Comparison of ENCODE assay signal across 1 cellular context in the genomic region with DNA sequence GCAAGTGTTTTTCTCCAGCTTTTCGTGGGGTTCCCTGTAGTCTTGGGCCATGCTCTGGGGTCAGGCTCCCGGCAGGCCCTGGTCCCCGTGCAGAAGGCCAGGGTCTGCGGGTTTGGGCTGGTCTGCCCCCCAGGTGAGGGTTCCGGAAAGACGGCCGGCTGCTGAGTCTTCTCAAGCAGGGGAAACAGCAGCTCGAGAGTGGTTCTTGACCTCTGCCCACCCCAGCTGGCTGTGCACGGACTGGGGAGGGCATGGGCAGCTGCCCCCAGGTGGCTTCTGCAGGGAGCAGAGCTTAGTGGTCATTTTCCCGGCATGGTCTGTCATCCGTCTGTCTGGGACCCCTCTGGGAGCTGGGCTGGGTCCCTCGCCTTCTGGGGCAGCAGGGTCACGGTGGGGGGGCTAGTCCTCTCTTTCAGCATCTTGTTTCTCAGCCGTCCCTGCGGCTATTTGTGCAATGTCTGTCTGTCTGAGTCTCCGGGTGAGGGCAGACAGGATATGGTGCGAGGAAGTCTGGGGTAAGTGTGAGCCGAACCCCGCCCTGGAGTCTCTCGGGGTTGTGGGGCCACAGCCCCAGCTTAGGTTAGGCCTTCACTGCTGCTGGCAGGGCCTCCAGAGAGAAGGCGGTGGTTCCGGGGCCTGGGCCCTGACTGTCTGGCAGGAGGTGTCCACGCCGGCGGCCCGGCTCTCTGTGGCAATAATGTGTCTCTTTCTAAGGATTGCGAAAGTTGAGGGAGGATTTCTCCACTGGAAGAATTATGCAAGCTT.
TF ChIP-seq lines count a peak whose summit lies in the region.

No MANE protein-coding gene starts in this region.

TF ChIP-seq in HepG2, 621 proteins besides CTCF, POLR2A, EP300 and RAD21 (continued from another document and continues in another):
- TF ChIP-seq, protein P1, sequence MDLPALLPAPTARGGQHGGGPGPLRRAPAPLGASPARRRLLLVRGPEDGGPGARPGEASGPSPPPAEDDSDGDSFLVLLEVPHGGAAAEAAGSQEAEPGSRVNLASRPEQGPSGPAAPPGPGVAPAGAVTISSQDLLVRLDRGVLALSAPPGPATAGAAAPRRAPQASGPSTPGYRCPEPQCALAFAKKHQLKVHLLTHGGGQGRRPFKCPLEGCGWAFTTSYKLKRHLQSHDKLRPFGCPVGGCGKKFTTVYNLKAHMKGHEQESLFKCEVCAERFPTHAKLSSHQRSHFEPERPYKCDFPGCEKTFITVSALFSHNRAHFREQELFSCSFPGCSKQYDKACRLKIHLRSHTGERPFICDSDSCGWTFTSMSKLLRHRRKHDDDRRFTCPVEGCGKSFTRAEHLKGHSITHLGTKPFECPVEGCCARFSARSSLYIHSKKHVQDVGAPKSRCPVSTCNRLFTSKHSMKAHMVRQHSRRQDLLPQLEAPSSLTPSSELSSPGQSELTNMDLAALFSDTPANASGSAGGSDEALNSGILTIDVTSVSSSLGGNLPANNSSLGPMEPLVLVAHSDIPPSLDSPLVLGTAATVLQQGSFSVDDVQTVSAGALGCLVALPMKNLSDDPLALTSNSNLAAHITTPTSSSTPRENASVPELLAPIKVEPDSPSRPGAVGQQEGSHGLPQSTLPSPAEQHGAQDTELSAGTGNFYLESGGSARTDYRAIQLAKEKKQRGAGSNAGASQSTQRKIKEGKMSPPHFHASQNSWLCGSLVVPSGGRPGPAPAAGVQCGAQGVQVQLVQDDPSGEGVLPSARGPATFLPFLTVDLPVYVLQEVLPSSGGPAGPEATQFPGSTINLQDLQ (CRISPR knock-in tag; IDR thresholded peaks at IDR 0.05): no peak
- TF ChIP-seq NFE2L1 (CRISPR knock-in tag; IDR thresholded peaks at IDR 0.05; ENCODE audit: borderline replicate concordance): no peak
- 0 out of 2 replicates have a peak, but pooled peaks have one; percentile 57 for TF ChIP-seq ZNF468 (CRISPR knock-in tag; IDR thresholded peaks at IDR 0.05)
- TF ChIP-seq, protein P2, sequence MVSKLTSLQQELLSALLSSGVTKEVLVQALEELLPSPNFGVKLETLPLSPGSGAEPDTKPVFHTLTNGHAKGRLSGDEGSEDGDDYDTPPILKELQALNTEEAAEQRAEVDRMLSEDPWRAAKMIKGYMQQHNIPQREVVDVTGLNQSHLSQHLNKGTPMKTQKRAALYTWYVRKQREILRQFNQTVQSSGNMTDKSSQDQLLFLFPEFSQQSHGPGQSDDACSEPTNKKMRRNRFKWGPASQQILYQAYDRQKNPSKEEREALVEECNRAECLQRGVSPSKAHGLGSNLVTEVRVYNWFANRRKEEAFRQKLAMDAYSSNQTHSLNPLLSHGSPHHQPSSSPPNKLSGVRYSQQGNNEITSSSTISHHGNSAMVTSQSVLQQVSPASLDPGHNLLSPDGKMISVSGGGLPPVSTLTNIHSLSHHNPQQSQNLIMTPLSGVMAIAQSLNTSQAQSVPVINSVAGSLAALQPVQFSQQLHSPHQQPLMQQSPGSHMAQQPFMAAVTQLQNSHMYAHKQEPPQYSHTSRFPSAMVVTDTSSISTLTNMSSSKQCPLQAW (CRISPR knock-in tag; IDR thresholded peaks at IDR 0.05): peak; percentile 40; the same call in 1 of the 2 replicates
- TF ChIP-seq, protein P3, sequence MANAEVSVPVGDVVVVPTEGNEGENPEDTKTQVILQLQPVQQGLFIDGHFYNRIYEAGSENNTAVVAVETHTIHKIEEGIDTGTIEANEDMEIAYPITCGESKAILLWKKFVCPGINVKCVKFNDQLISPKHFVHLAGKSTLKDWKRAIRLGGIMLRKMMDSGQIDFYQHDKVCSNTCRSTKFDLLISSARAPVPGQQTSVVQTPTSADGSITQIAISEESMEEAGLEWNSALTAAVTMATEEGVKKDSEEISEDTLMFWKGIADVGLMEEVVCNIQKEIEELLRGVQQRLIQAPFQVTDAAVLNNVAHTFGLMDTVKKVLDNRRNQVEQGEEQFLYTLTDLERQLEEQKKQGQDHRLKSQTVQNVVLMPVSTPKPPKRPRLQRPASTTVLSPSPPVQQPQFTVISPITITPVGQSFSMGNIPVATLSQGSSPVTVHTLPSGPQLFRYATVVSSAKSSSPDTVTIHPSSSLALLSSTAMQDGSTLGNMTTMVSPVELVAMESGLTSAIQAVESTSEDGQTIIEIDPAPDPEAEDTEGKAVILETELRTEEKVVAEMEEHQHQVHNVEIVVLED (CRISPR knock-in tag; IDR thresholded peaks at IDR 0.05; ENCODE audit: borderline replicate concordance): peak; percentile 40; the same call in 1 of the 2 replicates
- TF ChIP-seq ZNF569 (CRISPR knock-in tag; IDR thresholded peaks at IDR 0.05; ENCODE audit: borderline replicate concordance): no peak
- TF ChIP-seq NFE2L2 (IDR thresholded peaks at IDR 0.05; ENCODE audit: low read length): no peak
- no peak for TF ChIP-seq ZNF343 (CRISPR knock-in tag; IDR thresholded peaks at IDR 0.05)
- TF ChIP-seq SP2 (CRISPR knock-in tag; IDR thresholded peaks at IDR 0.05): no peak
- TF ChIP-seq MAFF (IDR thresholded peaks at IDR 0.05; ENCODE audit: low read depth, low read length): no peak
- TF ChIP-seq, protein P4, sequence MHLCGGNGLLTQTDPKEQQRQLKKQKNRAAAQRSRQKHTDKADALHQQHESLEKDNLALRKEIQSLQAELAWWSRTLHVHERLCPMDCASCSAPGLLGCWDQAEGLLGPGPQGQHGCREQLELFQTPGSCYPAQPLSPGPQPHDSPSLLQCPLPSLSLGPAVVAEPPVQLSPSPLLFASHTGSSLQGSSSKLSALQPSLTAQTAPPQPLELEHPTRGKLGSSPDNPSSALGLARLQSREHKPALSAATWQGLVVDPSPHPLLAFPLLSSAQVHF (CRISPR knock-in tag; IDR thresholded peaks at IDR 0.05): no peak
- TF ChIP-seq, protein P5, sequence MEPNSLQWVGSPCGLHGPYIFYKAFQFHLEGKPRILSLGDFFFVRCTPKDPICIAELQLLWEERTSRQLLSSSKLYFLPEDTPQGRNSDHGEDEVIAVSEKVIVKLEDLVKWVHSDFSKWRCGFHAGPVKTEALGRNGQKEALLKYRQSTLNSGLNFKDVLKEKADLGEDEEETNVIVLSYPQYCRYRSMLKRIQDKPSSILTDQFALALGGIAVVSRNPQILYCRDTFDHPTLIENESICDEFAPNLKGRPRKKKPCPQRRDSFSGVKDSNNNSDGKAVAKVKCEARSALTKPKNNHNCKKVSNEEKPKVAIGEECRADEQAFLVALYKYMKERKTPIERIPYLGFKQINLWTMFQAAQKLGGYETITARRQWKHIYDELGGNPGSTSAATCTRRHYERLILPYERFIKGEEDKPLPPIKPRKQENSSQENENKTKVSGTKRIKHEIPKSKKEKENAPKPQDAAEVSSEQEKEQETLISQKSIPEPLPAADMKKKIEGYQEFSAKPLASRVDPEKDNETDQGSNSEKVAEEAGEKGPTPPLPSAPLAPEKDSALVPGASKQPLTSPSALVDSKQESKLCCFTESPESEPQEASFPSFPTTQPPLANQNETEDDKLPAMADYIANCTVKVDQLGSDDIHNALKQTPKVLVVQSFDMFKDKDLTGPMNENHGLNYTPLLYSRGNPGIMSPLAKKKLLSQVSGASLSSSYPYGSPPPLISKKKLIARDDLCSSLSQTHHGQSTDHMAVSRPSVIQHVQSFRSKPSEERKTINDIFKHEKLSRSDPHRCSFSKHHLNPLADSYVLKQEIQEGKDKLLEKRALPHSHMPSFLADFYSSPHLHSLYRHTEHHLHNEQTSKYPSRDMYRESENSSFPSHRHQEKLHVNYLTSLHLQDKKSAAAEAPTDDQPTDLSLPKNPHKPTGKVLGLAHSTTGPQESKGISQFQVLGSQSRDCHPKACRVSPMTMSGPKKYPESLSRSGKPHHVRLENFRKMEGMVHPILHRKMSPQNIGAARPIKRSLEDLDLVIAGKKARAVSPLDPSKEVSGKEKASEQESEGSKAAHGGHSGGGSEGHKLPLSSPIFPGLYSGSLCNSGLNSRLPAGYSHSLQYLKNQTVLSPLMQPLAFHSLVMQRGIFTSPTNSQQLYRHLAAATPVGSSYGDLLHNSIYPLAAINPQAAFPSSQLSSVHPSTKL (CRISPR knock-in tag; IDR thresholded peaks at IDR 0.05): peak; percentile 86
- TF ChIP-seq CBX1 (IDR thresholded peaks at IDR 0.05; ENCODE audit: low read depth): no peak
- peak; percentile 83; the same call in 1 of the 2 replicates for TF ChIP-seq ZBTB7B (CRISPR knock-in tag; IDR thresholded peaks at IDR 0.05)
- peak; percentile 83 for TF ChIP-seq KAT8 (CRISPR knock-in tag; IDR thresholded peaks at IDR 0.05)
- TF ChIP-seq, protein P6, sequence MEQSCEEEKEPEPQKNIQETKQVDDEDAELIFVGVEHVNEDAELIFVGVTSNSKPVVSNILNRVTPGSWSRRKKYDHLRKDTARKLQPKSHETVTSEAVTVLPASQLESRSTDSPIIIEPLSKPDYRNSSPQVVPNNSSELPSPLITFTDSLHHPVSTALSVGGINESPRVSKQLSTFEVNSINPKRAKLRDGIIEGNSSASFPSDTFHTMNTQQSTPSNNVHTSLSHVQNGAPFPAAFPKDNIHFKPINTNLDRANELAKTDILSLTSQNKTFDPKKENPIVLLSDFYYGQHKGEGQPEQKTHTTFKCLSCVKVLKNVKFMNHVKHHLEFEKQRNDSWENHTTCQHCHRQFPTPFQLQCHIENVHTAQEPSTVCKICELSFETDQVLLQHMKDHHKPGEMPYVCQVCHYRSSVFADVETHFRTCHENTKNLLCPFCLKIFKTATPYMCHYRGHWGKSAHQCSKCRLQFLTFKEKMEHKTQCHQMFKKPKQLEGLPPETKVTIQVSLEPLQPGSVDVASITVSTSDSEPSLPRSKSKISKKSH (CRISPR knock-in tag; IDR thresholded peaks at IDR 0.05; ENCODE audit: borderline replicate concordance): 0 out of 2 replicates have a peak, but pooled peaks have one; percentile 20
- no peak for TF ChIP-seq HMGA1 (CRISPR knock-in tag; conservative IDR thresholded peaks at IDR 0.05)
- TF ChIP-seq SRSF9 (IDR thresholded peaks at IDR 0.05; ENCODE audit: borderline replicate concordance, insufficient read depth, low read depth, low read length, poor library complexity, severe bottlenecking): no peak
- TF ChIP-seq KDM2A (CRISPR knock-in tag; IDR thresholded peaks at IDR 0.05; ENCODE audit: borderline replicate concordance, low read depth): peak; percentile 70
- peak; percentile 36; the same call in 1 of the 2 replicates for TF ChIP-seq JUN (CRISPR knock-in tag; IDR thresholded peaks at IDR 0.05)
- no peak for TF ChIP-seq CCAR2 (optimal IDR thresholded peaks at IDR 0.05; ENCODE audit: low read depth, low read length)
- no peak for TF ChIP-seq ZNF563 (CRISPR knock-in tag; IDR thresholded peaks at IDR 0.05)
- TF ChIP-seq ZNF713 (CRISPR knock-in tag; IDR thresholded peaks at IDR 0.05): no peak
- no peak for TF ChIP-seq ZNF879 (CRISPR knock-in tag; IDR thresholded peaks at IDR 0.05)
- TF ChIP-seq BHLHE40 (IDR thresholded peaks at IDR 0.05; ENCODE audit: low read length): no peak
- peak; percentile 52; the same call in 1 of the 2 replicates for TF ChIP-seq IRF2 (CRISPR knock-in tag; IDR thresholded peaks at IDR 0.05)
- TF ChIP-seq, protein P7, sequence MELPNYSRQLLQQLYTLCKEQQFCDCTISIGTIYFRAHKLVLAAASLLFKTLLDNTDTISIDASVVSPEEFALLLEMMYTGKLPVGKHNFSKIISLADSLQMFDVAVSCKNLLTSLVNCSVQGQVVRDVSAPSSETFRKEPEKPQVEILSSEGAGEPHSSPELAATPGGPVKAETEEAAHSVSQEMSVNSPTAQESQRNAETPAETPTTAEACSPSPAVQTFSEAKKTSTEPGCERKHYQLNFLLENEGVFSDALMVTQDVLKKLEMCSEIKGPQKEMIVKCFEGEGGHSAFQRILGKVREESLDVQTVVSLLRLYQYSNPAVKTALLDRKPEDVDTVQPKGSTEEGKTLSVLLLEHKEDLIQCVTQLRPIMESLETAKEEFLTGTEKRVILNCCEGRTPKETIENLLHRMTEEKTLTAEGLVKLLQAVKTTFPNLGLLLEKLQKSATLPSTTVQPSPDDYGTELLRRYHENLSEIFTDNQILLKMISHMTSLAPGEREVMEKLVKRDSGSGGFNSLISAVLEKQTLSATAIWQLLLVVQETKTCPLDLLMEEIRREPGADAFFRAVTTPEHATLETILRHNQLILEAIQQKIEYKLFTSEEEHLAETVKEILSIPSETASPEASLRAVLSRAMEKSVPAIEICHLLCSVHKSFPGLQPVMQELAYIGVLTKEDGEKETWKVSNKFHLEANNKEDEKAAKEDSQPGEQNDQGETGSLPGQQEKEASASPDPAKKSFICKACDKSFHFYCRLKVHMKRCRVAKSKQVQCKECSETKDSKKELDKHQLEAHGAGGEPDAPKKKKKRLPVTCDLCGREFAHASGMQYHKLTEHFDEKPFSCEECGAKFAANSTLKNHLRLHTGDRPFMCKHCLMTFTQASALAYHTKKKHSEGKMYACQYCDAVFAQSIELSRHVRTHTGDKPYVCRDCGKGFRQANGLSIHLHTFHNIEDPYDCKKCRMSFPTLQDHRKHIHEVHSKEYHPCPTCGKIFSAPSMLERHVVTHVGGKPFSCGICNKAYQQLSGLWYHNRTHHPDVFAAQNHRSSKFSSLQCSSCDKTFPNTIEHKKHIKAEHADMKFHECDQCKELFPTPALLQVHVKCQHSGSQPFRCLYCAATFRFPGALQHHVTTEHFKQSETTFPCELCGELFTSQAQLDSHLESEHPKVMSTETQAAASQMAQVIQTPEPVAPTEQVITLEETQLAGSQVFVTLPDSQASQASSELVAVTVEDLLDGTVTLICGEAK (IDR thresholded peaks at IDR 0.05): no peak
- TF ChIP-seq, protein P7 (CRISPR knock-in tag; IDR thresholded peaks at IDR 0.05): 0 out of 2 replicates have a peak, but pooled peaks have one; percentile 48
- peak; percentile 79 for TF ChIP-seq CREM (IDR thresholded peaks at IDR 0.05)
- no peak for TF ChIP-seq CREM (CRISPR knock-in tag; IDR thresholded peaks at IDR 0.05)
- peak; percentile 23; the same call in 1 of the 2 replicates for TF ChIP-seq TCF7 (IDR thresholded peaks at IDR 0.05; ENCODE audit: low read depth)
- peak; percentile 39; the same call in 1 of the 2 replicates for TF ChIP-seq SIX1 (CRISPR knock-in tag; IDR thresholded peaks at IDR 0.05; ENCODE audit: borderline replicate concordance)
- TF ChIP-seq NR3C1 (CRISPR knock-in tag; IDR thresholded peaks at IDR 0.05): no peak
